Comparison of ENCODE assay signal across 1 cellular context in the genomic region with DNA sequence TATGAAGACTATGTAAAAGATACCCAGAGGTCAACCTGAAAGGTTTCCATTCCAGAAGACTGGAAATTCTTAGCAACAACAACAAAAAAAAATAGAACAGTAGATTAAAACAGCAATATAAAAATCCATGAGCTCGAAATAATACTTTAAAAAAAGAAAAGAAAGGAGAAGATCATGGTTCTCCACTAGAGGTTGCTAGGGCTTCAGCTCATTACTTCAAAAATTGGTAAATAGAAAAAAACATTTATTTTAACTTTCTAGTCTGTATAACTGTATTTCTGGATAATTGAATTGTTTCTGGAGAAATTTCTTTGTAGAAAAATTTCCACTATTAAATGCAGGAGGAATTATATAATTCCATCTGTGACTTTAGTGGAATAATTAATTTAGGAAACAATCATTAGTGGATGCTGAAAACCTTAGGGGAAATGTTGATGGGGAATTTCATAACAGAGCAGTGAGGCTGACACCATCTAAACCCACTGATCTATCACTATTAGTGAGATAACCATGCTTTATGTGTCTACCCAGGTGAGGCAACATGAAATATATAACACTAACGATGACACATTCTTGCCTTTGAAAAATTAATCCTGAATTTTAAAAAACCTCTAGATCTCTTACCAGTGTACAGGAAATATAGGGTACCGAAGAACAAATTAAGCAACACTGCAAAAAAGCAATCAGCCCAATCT.
TF ChIP-seq lines count a peak whose summit lies in the region.

No MANE protein-coding gene starts in this region.

TF ChIP-seq in HCT116, 20 proteins besides CTCF, POLR2A, EP300 and RAD21 (continued from another document):
- TF ChIP-seq, protein P1, sequence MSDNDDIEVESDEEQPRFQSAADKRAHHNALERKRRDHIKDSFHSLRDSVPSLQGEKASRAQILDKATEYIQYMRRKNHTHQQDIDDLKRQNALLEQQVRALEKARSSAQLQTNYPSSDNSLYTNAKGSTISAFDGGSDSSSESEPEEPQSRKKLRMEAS (IDR thresholded peaks at IDR 0.05), result no peak
- no peak for TF ChIP-seq ZNF274 (IDR thresholded peaks at IDR 0.05; ENCODE audit: low read depth, low read length)
- TF ChIP-seq, protein P2, sequence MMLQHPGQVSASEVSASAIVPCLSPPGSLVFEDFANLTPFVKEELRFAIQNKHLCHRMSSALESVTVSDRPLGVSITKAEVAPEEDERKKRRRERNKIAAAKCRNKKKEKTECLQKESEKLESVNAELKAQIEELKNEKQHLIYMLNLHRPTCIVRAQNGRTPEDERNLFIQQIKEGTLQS (IDR thresholded peaks at IDR 0.05), result no peak
TF ChIP-seq in HCT116: peak in this region for 0.
